10 cellular contexts compared by ENCODE assay signal in genomic region chr9:68653141-68653595, GRCh38. TPM values are rescaled to one million over a fixed set of nuclear protein-coding genes. Genes with fewer than 3 reads are reported as not detected.
DNase-seq lines count a peak whose midpoint lies in the region; ATAC-seq, FAIRE-seq and TF ChIP-seq lines count a peak whose summit lies in the region.
"Had no signal": no experiment of that assay in that cellular context is flagged by ENCODE, and none has a peak within 500 bp of the region (broad histone marks: within the 10 kb centered on the region; RNA-seq: fewer than 3 reads in every experiment).

No MANE protein-coding gene starts in this region.

- in situ Hi-C loops in GM13976 (cut with MboI; ENCODE audit: low sequenced_read_pairs, unreplicated experiment) = no loop called here

- no peaks in the 10 kb centered on the region for H3K9me3 ChIP-seq in BE2C
- H3K9me3 ChIP-seq: tibial artery had no signal

- no peaks in the 10 kb centered on the region for H3K4me1 ChIP-seq in BE2C
- H3K4me1 ChIP-seq: tibial artery had no signal

- H3K27me3 ChIP-seq in BE2C = no peaks in the 10 kb centered on the region; the same call in 1 of the 2 replicates
- H3K27me3 ChIP-seq: tibial artery had no signal

- ATAC-seq in GM19372 (IDR thresholded peaks at IDR 0.05; ENCODE audit: low read depth, unreplicated experiment) (peak; percentile 83), HG02973 (IDR thresholded peaks at IDR 0.05; ENCODE audit: unreplicated experiment) (peak; percentile 92)

- FAIRE-seq in H54 (lab: Jason Lieb, UNC) = no peak

- no peak overlapping the region for H3K4me3 ChIP-seq in BE2C (ENCODE audit: low read depth, low read length)
- H3K4me3 ChIP-seq: tibial artery had no signal

- H3K36me3 ChIP-seq in BE2C = no peaks in the 10 kb centered on the region
- H3K36me3 ChIP-seq: tibial artery had no signal

- DNase-seq in GM13976 (ENCODE audit: low spot score) = peak; percentile 47
- peak; percentile 35 to 49 for DNase-seq in activated T-cell treated with anti-CD3 and anti-CD28 coated beads, Interleukin-2, amount 50 U/mL, for 48 hours
- DNase-seq in cortex of kidney (lab: John Stamatoyannopoulos, UW) = no peak
- DNase-seq in BE2C = no peak
- no peak for DNase-seq in H54 (ENCODE audit: insufficient read length, low spot score)
- DNase-seq in globus pallidus (ENCODE audit: low spot score) = no peak
- DNase-seq: DMS153, tibial artery had no signal

- no peak for TF ChIP-seq CTCF in GM13976 (IDR thresholded peaks at IDR 0.05; ENCODE audit: borderline replicate concordance, control extremely low read depth, extremely low read depth, insufficient read depth, missing control alignments)
- no peak for TF ChIP-seq CTCF in BE2C (IDR thresholded peaks at IDR 0.05; ENCODE audit: low read depth, low read length)

- TF ChIP-seq POLR2A in H54 (IDR thresholded peaks at IDR 0.05; ENCODE audit: low read depth, low read length) = no peak

RNA-seq across cellular contexts. Expression of gene PIP5K1B, which starts 51.9 kb away (rescaled TPM):
- polyA plus RNA-seq in BE2C (2012; ENCODE audit: insufficient read depth, insufficient read length, low read depth) = not detected

Comparison
In these comparisons a context has a peak if more than half of its experiments do, and no peak if none do; other contexts are left out.
1. DNase-seq: peak in GM13976 (single experiment) and activated T-cell treated with anti-CD3 and anti-CD28 coated beads, Interleukin-2, amount 50 U/mL, for 48 hours (2 of 2); none in cortex of kidney (single experiment), BE2C (single experiment), H54 (single experiment) and globus pallidus (single experiment).